16 cellular contexts compared by ENCODE assay signal in the genomic region with DNA sequence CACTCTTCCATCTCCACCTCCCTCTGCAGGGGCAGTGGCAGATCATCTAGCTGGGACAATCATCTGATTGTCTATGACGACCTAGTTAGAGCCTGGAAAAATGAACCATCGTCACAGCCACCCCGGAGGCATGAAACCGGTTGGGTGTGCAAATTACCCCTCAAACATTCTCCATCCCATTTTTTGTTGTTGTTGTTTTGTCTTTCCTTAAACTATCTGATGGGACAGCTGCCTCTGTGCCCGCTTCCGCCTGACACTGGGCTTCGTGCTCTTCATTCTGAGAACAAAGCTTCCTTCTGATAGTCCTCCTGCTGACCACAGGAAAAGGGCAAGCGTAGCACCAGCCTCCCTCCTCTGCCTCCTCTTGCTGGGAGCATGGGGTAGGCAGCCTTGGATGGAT. TPM values are rescaled to one million over a fixed set of nuclear protein-coding genes. Genes with fewer than 3 reads are reported as not detected.
DNase-seq lines count a peak whose midpoint lies in the region; ATAC-seq, FAIRE-seq and TF ChIP-seq lines count a peak whose summit lies in the region.
"Had no signal": no experiment of that assay in that cellular context is flagged by ENCODE, and none has a peak within 500 bp of the region (broad histone marks: within the 10 kb centered on the region; RNA-seq: fewer than 3 reads in every experiment).

No MANE protein-coding gene starts in this region.

- TF ChIP-seq EP300 in HepG2 (IDR thresholded peaks at IDR 0.05; ENCODE audit: low read depth in 2 of 2, low read length in 2 of 2) (no peak), HepG2 (CRISPR knock-in tag; IDR thresholded peaks at IDR 0.05; ENCODE audit: borderline replicate concordance) (no peak)

- no peak overlapping the region for H3K4me3 Mint-ChIP-seq in activated T-cell treated with anti-CD3 and anti-CD28 coated beads, Interleukin-2, amount 50 U/mL, for 72 hours
- no peak overlapping the region for H3K4me3 Mint-ChIP-seq in CD4-positive, alpha-beta memory T cell
- H3K4me3 Mint-ChIP-seq: activated CD4-positive, alpha-beta memory T cell treated with anti-CD3 and anti-CD28 coated beads, Interleukin-2, amount 10 ng/mL, durations not matched to agents 7 days and 5 days had no signal

- TF ChIP-seq CTCF in liver (IDR thresholded peaks at IDR 0.05; ENCODE audit: low read depth, low read length, missing input control) (no peak), HepG2 (CRISPR knock-in tag; IDR thresholded peaks at IDR 0.05) (no peak), gastrocnemius medialis (IDR thresholded peaks at IDR 0.05 in 4 of 5, conservative IDR thresholded peaks at IDR 0.05 in 1 of 5) (no peak)

- POLR2A ChIA-PET in HepG2 (lab: Yijun Ruan, JAX), result interaction anchor here (1.3 to 1.8 kb wide), 2 partner anchors 10 to 21 kb away, joined by 3 to 5 read pairs; no protein-coding TSS in a partner anchor
- POLR2A ChIA-PET in CD4-positive, alpha-beta memory T cell (lab: Charles Lee; ENCODE audit: partially characterized antibody), result no interaction called here

- no peak overlapping the region for H2AFZ ChIP-seq in HepG2 (ENCODE audit: low read length)
- no peak overlapping the region for H2AFZ ChIP-seq in Karpas-422 (ENCODE audit: low read length)

- H3K79me2 ChIP-seq in HepG2 (ENCODE audit: insufficient read depth, low read length) (peaks cover 93% of the 10 kb centered on the region), Karpas-422 (ENCODE audit: low read length) (no peaks in the 10 kb centered on the region)

- no peaks in the 10 kb centered on the region for H3K9me3 ChIP-seq in liver (ENCODE audit: control insufficient read depth in 4 of 4, low read length in 3 of 4)
- H3K9me3 ChIP-seq in HepG2 (ENCODE audit: low read length), result no peaks in the 10 kb centered on the region
- H3K9me3 ChIP-seq in gastrocnemius medialis, result no peaks in the 10 kb centered on the region
- no peaks in the 10 kb centered on the region for H3K9me3 ChIP-seq in CD4-positive, alpha-beta memory T cell (ENCODE audit: control insufficient read depth in 1 of 2, low read length in 2 of 2)
- no peaks in the 10 kb centered on the region for H3K9me3 ChIP-seq in Karpas-422 (ENCODE audit: low read length)

- no peaks in the 10 kb centered on the region for H3K27me3 ChIP-seq in liver (ENCODE audit: control insufficient read depth in 4 of 4, insufficient read depth in 4 of 4, low read length in 3 of 4)
- no peaks in the 10 kb centered on the region for H3K27me3 ChIP-seq in HepG2 (ENCODE audit: control insufficient read depth in 1 of 2, insufficient read depth in 2 of 2, low read length in 2 of 2)
- no peaks in the 10 kb centered on the region for H3K27me3 ChIP-seq in gastrocnemius medialis
- no peaks in the 10 kb centered on the region for H3K27me3 ChIP-seq in CD4-positive, alpha-beta memory T cell (ENCODE audit: insufficient read depth, low read length)
- H3K27me3 ChIP-seq in Karpas-422 (ENCODE audit: low read length), result no peaks in the 10 kb centered on the region
- H3K27me3 ChIP-seq: brain microvascular endothelial cell had no signal

- H3K9me2 ChIP-seq in Karpas-422 (replicated peaks; ENCODE audit: insufficient read depth, low read length), result no peaks in the 10 kb centered on the region

- H4K20me1 ChIP-seq in HepG2 (ENCODE audit: insufficient read depth, low read length), result peaks cover 70% of the 10 kb centered on the region
- peaks cover 38% of the 10 kb centered on the region for H4K20me1 ChIP-seq in Karpas-422 (ENCODE audit: insufficient read depth, low read depth, low read length)

- TF ChIP-seq RAD21 in liver (IDR thresholded peaks at IDR 0.05), result no peak
- no peak for TF ChIP-seq RAD21 in HepG2 (CRISPR knock-in tag; IDR thresholded peaks at IDR 0.05)

- 80% methylated on average over 8 of the region's 8 CpGs for WGBS in liver
- WGBS in HepG2 (ENCODE audit: low lambda C conversion rate), result 97% methylated on average over 8 of the region's 8 CpGs

- H3K27me3 Mint-ChIP-seq in activated T-cell treated with anti-CD3 and anti-CD28 coated beads, Interleukin-2, amount 50 U/mL, for 72 hours (ENCODE audit: low read depth), result no peaks in the 10 kb centered on the region
- no peaks in the 10 kb centered on the region for H3K27me3 Mint-ChIP-seq in CD4-positive, alpha-beta memory T cell
- H3K27me3 Mint-ChIP-seq: activated CD4-positive, alpha-beta memory T cell treated with anti-CD3 and anti-CD28 coated beads, Interleukin-2, amount 10 ng/mL, durations not matched to agents 7 days and 5 days had no signal

- no TSS peak for BruUV-seq in HepG2 (replicated peaks; lab: Mats Ljungman, UMichigan)

- intact Hi-C loops in HepG2 (cut with micrococcal nuclease; ENCODE audit: unreplicated experiment) (loop anchor here (5.0 kb wide), 1 partner anchor 41 kb away; no protein-coding TSS in a partner anchor), gastrocnemius medialis (cut with DNase I; ENCODE audit: low total_unique reads) (no loop called here), sciatic nerve (cut with DNase I) (no loop called here)
- intact Hi-C loops in CD4-positive, alpha-beta memory T cell (cut with micrococcal nuclease), result no loop called here

- H3K4me2 ChIP-seq in HepG2 (ENCODE audit: low read depth, low read length) (no peak overlapping the region), Karpas-422 (ENCODE audit: low read depth, low read length, poor library complexity, severe bottlenecking) (no peak overlapping the region)

- no peak overlapping the region for H3K4me3 ChIP-seq in liver (ENCODE audit: low read depth in 1 of 3, low read length in 3 of 3)
- H3K4me3 ChIP-seq in HepG2 (replicated peaks in 1 of 3; ENCODE audit: insufficient read depth in 1 of 3, low read depth in 2 of 3, low read length in 3 of 3), result no peak overlapping the region
- no peak overlapping the region for H3K4me3 ChIP-seq in gastrocnemius medialis
- no peak overlapping the region for H3K4me3 ChIP-seq in CD4-positive, alpha-beta memory T cell (ENCODE audit: low read length in 2 of 2)
- H3K4me3 ChIP-seq in Karpas-422 (ENCODE audit: low read length), result no peak overlapping the region

- H3K4me1 ChIP-seq in liver (ENCODE audit: control insufficient read depth in 4 of 4, insufficient read depth in 4 of 4, low read length in 3 of 4) (peaks cover 62 to 99% (median 98%) of the 10 kb centered on the region in 4 donors), HepG2 (ENCODE audit: insufficient read depth, low read length) (peaks cover 94% of the 10 kb centered on the region), gastrocnemius medialis (peaks cover 96 to 97% of the 10 kb centered on the region in 2 donors), Karpas-422 (ENCODE audit: low read length) (no peaks in the 10 kb centered on the region)
- H3K4me1 ChIP-seq in CD4-positive, alpha-beta memory T cell (ENCODE audit: insufficient read depth, low read length), result no peaks in the 10 kb centered on the region

- DNase-seq in HepG2 (ENCODE audit: low spot score), result no peak
- peak; percentile 52 to 89 for DNase-seq in hippocampal formation (lab: John Stamatoyannopoulos, UW)
- DNase-seq in gastrocnemius medialis, result no peak
- DNase-seq in activated T-cell treated with anti-CD3 and anti-CD28 coated beads, Interleukin-2, amount 50 U/mL, for 72 hours, result no peak
- DNase-seq in sciatic nerve (ENCODE audit: low spot score), result no peak
- no peak for DNase-seq in CD4-positive, alpha-beta memory T cell
- no peak for DNase-seq in Karpas-422
- DNase-seq: activated CD4-positive, alpha-beta memory T cell treated with anti-CD3 and anti-CD28 coated beads, Interleukin-2, amount 10 ng/mL, durations not matched to agents 7 days and 5 days; activated effector memory CD4-positive, alpha-beta T cell treated with Interleukin-2 at 50 U/mL for 16 hours; brain microvascular endothelial cell; Calu3; NCI-H1092; PC-3; T-helper 2 cell had no signal

- no peak for FAIRE-seq in HepG2 (lab: Jason Lieb, UNC)
- FAIRE-seq: HTR-8/SVneo had no signal

- peaks cover 2 to 24% (median 5%) of the 10 kb centered on the region in 4 donors for H3K36me3 ChIP-seq in liver (ENCODE audit: control insufficient read depth in 4 of 4, insufficient read depth in 3 of 4, low read depth in 1 of 4, low read length in 3 of 4)
- H3K36me3 ChIP-seq in HepG2 (replicated peaks in 1 of 2; ENCODE audit: control insufficient read depth in 1 of 2, insufficient read depth in 2 of 2, low read length in 2 of 2), result peaks cover 1 to 33% of the 10 kb centered on the region in 2 experiments; a peak in 3 of 5 replicates
- no peaks in the 10 kb centered on the region for H3K36me3 ChIP-seq in gastrocnemius medialis
- H3K36me3 ChIP-seq in CD4-positive, alpha-beta memory T cell (ENCODE audit: insufficient read depth, low read length), result no peaks in the 10 kb centered on the region
- no peaks in the 10 kb centered on the region for H3K36me3 ChIP-seq in Karpas-422 (ENCODE audit: insufficient read depth, low read length)

- H3K27ac ChIP-seq in liver (ENCODE audit: low read depth in 1 of 2, low read length in 2 of 2), result peak overlapping the region; percentile 19 to 36
- H3K27ac ChIP-seq in HepG2 (ENCODE audit: extremely low read length, insufficient read depth, low read length), result no peak overlapping the region
- H3K27ac ChIP-seq in gastrocnemius medialis, result peak overlapping the region; percentile 85 to 90 (median 89)
- H3K27ac ChIP-seq in CD4-positive, alpha-beta memory T cell (ENCODE audit: low read depth, low read length), result no peak overlapping the region
- no peak overlapping the region for H3K27ac ChIP-seq in Karpas-422 (ENCODE audit: low read length)
- H3K27ac ChIP-seq: brain microvascular endothelial cell had no signal

- no peak for ATAC-seq in HepG2
- no peak for ATAC-seq in gastrocnemius medialis
- no peak for ATAC-seq in activated T-cell treated with anti-CD3 and anti-CD28 coated beads, Interleukin-2, amount 50 U/mL, for 72 hours (replicated peaks in 1 of 2)
- no peak for ATAC-seq in sciatic nerve
- ATAC-seq: PC-3 had no signal

- TF ChIP-seq POLR2A in HepG2 (IDR thresholded peaks at IDR 0.05; ENCODE audit: insufficient read depth in 1 of 2, low read depth in 2 of 2, low read length in 2 of 2) (no peak), gastrocnemius medialis (IDR thresholded peaks at IDR 0.05) (no peak)

- in situ Hi-C loops in HepG2 (cut with HindIII; ENCODE audit: extremely low pct_ligation_motif_present, low pct_unique_long_range_greater_than_20kb) (no loop called here), gastrocnemius medialis (cut with MboI; ENCODE audit: low sequenced_read_pairs in 4 of 4) (no loop called here)

- CTCF ChIA-PET in HepG2 (lab: Yijun Ruan, JAX; ENCODE audit: low intra/inter-chr PET ratio, low total read pairs), result no interaction called here
- CTCF ChIA-PET in CD4-positive, alpha-beta memory T cell (lab: Charles Lee; ENCODE audit: partially characterized antibody), result no interaction called here

- no peaks in the 10 kb centered on the region for H3K9me3 Mint-ChIP-seq in activated T-cell treated with anti-CD3 and anti-CD28 coated beads, Interleukin-2, amount 50 U/mL, for 72 hours
- no peaks in the 10 kb centered on the region for H3K9me3 Mint-ChIP-seq in CD4-positive, alpha-beta memory T cell
- H3K9me3 Mint-ChIP-seq: activated CD4-positive, alpha-beta memory T cell treated with anti-CD3 and anti-CD28 coated beads, Interleukin-2, amount 10 ng/mL, durations not matched to agents 7 days and 5 days had no signal

- no peaks in the 10 kb centered on the region for H3K4me1 Mint-ChIP-seq in activated T-cell treated with anti-CD3 and anti-CD28 coated beads, Interleukin-2, amount 50 U/mL, for 72 hours (ENCODE audit: low read depth)
- H3K4me1 Mint-ChIP-seq in CD4-positive, alpha-beta memory T cell, result no peaks in the 10 kb centered on the region
- H3K4me1 Mint-ChIP-seq: activated CD4-positive, alpha-beta memory T cell treated with anti-CD3 and anti-CD28 coated beads, Interleukin-2, amount 10 ng/mL, durations not matched to agents 7 days and 5 days had no signal

- no peaks in the 10 kb centered on the region for H3K36me3 Mint-ChIP-seq in activated T-cell treated with anti-CD3 and anti-CD28 coated beads, Interleukin-2, amount 50 U/mL, for 72 hours (ENCODE audit: insufficient read depth in 2 of 2)
- no peaks in the 10 kb centered on the region for H3K36me3 Mint-ChIP-seq in CD4-positive, alpha-beta memory T cell

- no peak overlapping the region for H3K27ac Mint-ChIP-seq in activated T-cell treated with anti-CD3 and anti-CD28 coated beads, Interleukin-2, amount 50 U/mL, for 72 hours
- no peak overlapping the region for H3K27ac Mint-ChIP-seq in CD4-positive, alpha-beta memory T cell
- H3K27ac Mint-ChIP-seq: activated CD4-positive, alpha-beta memory T cell treated with anti-CD3 and anti-CD28 coated beads, Interleukin-2, amount 10 ng/mL, durations not matched to agents 7 days and 5 days had no signal

- H3K9ac ChIP-seq in liver (ENCODE audit: low read depth in 1 of 2, low read length in 2 of 2) (no peak overlapping the region), HepG2 (ENCODE audit: insufficient read depth, low read depth, low read length) (no peak overlapping the region), Karpas-422 (ENCODE audit: low read length) (no peak overlapping the region)

RNA-seq across cellular contexts. Expression of gene NDST1, which starts 7.0 kb away (rescaled TPM):
- total RNA-seq in liver (100 to 1,000 TPM in 1 of 2 donors, 10 to 100 TPM in 1; 39.5 to 103 TPM), HepG2 (2016; rRNA removed; fragmentation: Illumina TruSeq; extraction: Trizol) (22.1 and 26.2 TPM in 2 replicates), gastrocnemius medialis (10 to 100 TPM; 36.1 to 70.5 (median 50.5) TPM), sciatic nerve (109 TPM)
- polyA plus RNA-seq in liver (10 to 100 TPM; 10.3 to 38.5 TPM), HepG2 (2011; rRNA removed) (23.8 and 35.0 TPM in 2 replicates)
- 6.5 and 8.8 TPM in 2 replicates for total RNA-seq in HepG2 (2016; cell fraction: cytosol; rRNA removed; fragmentation: Illumina TruSeq; extraction: Trizol; ENCODE audit: low read depth)
- total RNA-seq in HepG2 (2016; cell fraction: insoluble cytoplasmic fraction; rRNA removed; fragmentation: Illumina TruSeq; extraction: Trizol), result 19.6 and 25.2 TPM in 2 replicates
- 16.4 and 18.4 TPM in 2 replicates for total RNA-seq in HepG2 (2016; cell fraction: membrane; rRNA removed; fragmentation: Illumina TruSeq; extraction: Trizol)
- 25.2 and 29.3 TPM in 2 replicates for total RNA-seq in HepG2 (2016; cell fraction: nucleus; rRNA removed; fragmentation: Illumina TruSeq; extraction: Trizol)
- polyA plus RNA-seq in HepG2 (2011; cell fraction: cytosol; rRNA removed), result 18.9 and 20.3 TPM in 2 replicates
- polyA plus RNA-seq in HepG2 (2011; cell fraction: nucleus; rRNA removed), result 67.6 and 71.1 TPM in 2 replicates
- 36.0 and 40.8 TPM in 2 replicates for polyA plus RNA-seq in HepG2 (2012)
- polyA plus RNA-seq in HepG2 (2016; cell fraction: cytosol; fragmentation: Illumina TruSeq; extraction: Trizol; ENCODE audit: low read depth), result 2.7 and 3.1 TPM in 2 replicates
- polyA plus RNA-seq in HepG2 (2016; cell fraction: insoluble cytoplasmic fraction; fragmentation: Illumina TruSeq; extraction: Trizol; ENCODE audit: low read depth), result 15.4 and 18.3 TPM in 2 replicates
- polyA plus RNA-seq in HepG2 (2016; cell fraction: membrane; fragmentation: Illumina TruSeq; extraction: Trizol; ENCODE audit: low read depth), result 7.8 TPM in 2 replicates
- 29.1 and 30.9 TPM in 2 replicates for polyA plus RNA-seq in HepG2 (2016; cell fraction: nucleus; fragmentation: Illumina TruSeq; extraction: Trizol; ENCODE audit: insufficient read depth, low read depth)
- 12.5 and 73.9 TPM in 2 replicates for polyA minus RNA-seq in HepG2 (2011; rRNA and poly(A)+ RNA removed; ENCODE audit: low replicate concordance)
- 20.8 and 29.5 TPM in 2 replicates for polyA minus RNA-seq in HepG2 (2011; cell fraction: cytosol; rRNA and poly(A)+ RNA removed)
- polyA minus RNA-seq in HepG2 (2011; cell fraction: nucleus; rRNA and poly(A)+ RNA removed), result 55.1 and 55.2 TPM in 2 replicates
- total RNA-seq in activated T-cell treated with anti-CD3 and anti-CD28 coated beads, Interleukin-2, amount 50 U/mL, for 72 hours, result 1 to 10 TPM; 3.4 to 3.5 TPM
- total RNA-seq in CD4-positive, alpha-beta memory T cell, result under 1 TPM; 0.35 to 0.64 TPM
- under 1 TPM in 1 of 2 donors, not detected in 1; 0.29 TPM for polyA plus RNA-seq in CD4-positive, alpha-beta memory T cell
- 8.4 and 20.9 TPM in 2 replicates for total RNA-seq in Karpas-422 (2014; rRNA removed; shearing (Covaris generic); ENCODE audit: low replicate concordance)

RNA-seq across cellular contexts. Expression of gene RPS14, which starts 51.4 kb away (rescaled TPM):
- total RNA-seq in liver, result 100 to 1,000 TPM; 822 to 948 TPM
- 100 to 1,000 TPM; 609 to 956 TPM for polyA plus RNA-seq in liver
- total RNA-seq in HepG2 (2016; rRNA removed; fragmentation: Illumina TruSeq; extraction: Trizol), result 2,116 and 2,466 TPM in 2 replicates
- total RNA-seq in HepG2 (2016; cell fraction: cytosol; rRNA removed; fragmentation: Illumina TruSeq; extraction: Trizol; ENCODE audit: low read depth), result 3,305 and 3,520 TPM in 2 replicates
- total RNA-seq in HepG2 (2016; cell fraction: insoluble cytoplasmic fraction; rRNA removed; fragmentation: Illumina TruSeq; extraction: Trizol), result 2,149 and 2,588 TPM in 2 replicates
- 4,929 and 5,069 TPM in 2 replicates for total RNA-seq in HepG2 (2016; cell fraction: membrane; rRNA removed; fragmentation: Illumina TruSeq; extraction: Trizol)
- total RNA-seq in HepG2 (2016; cell fraction: nucleus; rRNA removed; fragmentation: Illumina TruSeq; extraction: Trizol), result 644 and 721 TPM in 2 replicates
- 3,058 and 3,295 TPM in 2 replicates for polyA plus RNA-seq in HepG2 (2011; rRNA removed)
- 6,315 and 8,239 TPM in 2 replicates for polyA plus RNA-seq in HepG2 (2011; cell fraction: cytosol; rRNA removed)
- polyA plus RNA-seq in HepG2 (2011; cell fraction: nucleus; rRNA removed), result 1,184 and 1,580 TPM in 2 replicates
- 3,506 and 4,895 TPM in 2 replicates for polyA plus RNA-seq in HepG2 (2012)
- polyA plus RNA-seq in HepG2 (2016; cell fraction: cytosol; fragmentation: Illumina TruSeq; extraction: Trizol; ENCODE audit: low read depth), result 3,347 and 3,785 TPM in 2 replicates
- 2,246 and 2,277 TPM in 2 replicates for polyA plus RNA-seq in HepG2 (2016; cell fraction: insoluble cytoplasmic fraction; fragmentation: Illumina TruSeq; extraction: Trizol; ENCODE audit: low read depth)
- polyA plus RNA-seq in HepG2 (2016; cell fraction: membrane; fragmentation: Illumina TruSeq; extraction: Trizol; ENCODE audit: low read depth), result 4,452 and 4,569 TPM in 2 replicates
- 1,056 and 1,136 TPM in 2 replicates for polyA plus RNA-seq in HepG2 (2016; cell fraction: nucleus; fragmentation: Illumina TruSeq; extraction: Trizol; ENCODE audit: insufficient read depth, low read depth)
- polyA minus RNA-seq in HepG2 (2011; rRNA and poly(A)+ RNA removed; ENCODE audit: low replicate concordance), result 795 and 1,496 TPM in 2 replicates
- 375 and 432 TPM in 2 replicates for polyA minus RNA-seq in HepG2 (2011; cell fraction: cytosol; rRNA and poly(A)+ RNA removed)
- 180 and 283 TPM in 2 replicates for polyA minus RNA-seq in HepG2 (2011; cell fraction: nucleus; rRNA and poly(A)+ RNA removed)
- 1,000 to 10,000 TPM; 1,865 to 2,215 (median 2,024) TPM for total RNA-seq in gastrocnemius medialis
- 1,000 to 10,000 TPM; 2,954 to 3,917 TPM for total RNA-seq in activated T-cell treated with anti-CD3 and anti-CD28 coated beads, Interleukin-2, amount 50 U/mL, for 72 hours
- total RNA-seq in sciatic nerve, result 1,412 TPM
- total RNA-seq in CD4-positive, alpha-beta memory T cell, result 1,000 to 10,000 TPM; 5,260 to 5,575 TPM
- 1,000 to 10,000 TPM; 7,865 to 9,996 TPM for polyA plus RNA-seq in CD4-positive, alpha-beta memory T cell
- 3,040 and 3,750 TPM in 2 replicates for total RNA-seq in Karpas-422 (2014; rRNA removed; shearing (Covaris generic); ENCODE audit: low replicate concordance)

Comparison
In these comparisons a context has a peak if more than half of its experiments do, and no peak if none do; other contexts are left out.
1. H3K27ac ChIP-seq: peak in liver (2 of 2) and gastrocnemius medialis (4 of 4); none in HepG2 (single experiment), CD4-positive, alpha-beta memory T cell (single experiment) and Karpas-422 (single experiment).
2. DNase-seq: peak in hippocampal formation (2 of 2); none in HepG2 (single experiment), gastrocnemius medialis (0 of 2), activated T-cell treated with anti-CD3 and anti-CD28 coated beads, Interleukin-2, amount 50 U/mL, for 72 hours (0 of 2), sciatic nerve (single experiment), CD4-positive, alpha-beta memory T cell (0 of 5) and Karpas-422 (single experiment).